ENCODE assay signal across 13 cellular contexts in genomic region chr11:101510608-101511007, GRCh38.
"Had no signal": no experiment of that assay in that cellular context is flagged by ENCODE, and none has a peak within 500 bp of the region (broad histone marks: within the 10 kb centered on the region; RNA-seq: fewer than 3 reads in every experiment).

No MANE protein-coding gene starts in this region.

- ATAC-seq: foreskin keratinocyte, natural killer cell, sciatic nerve had no signal

- DNase-seq: colonic mucosa; dermis blood vessel endothelial cell; esophagus squamous epithelium; foreskin keratinocyte; head of caudate nucleus; hippocampal formation; mammary epithelial cell; natural killer cell; posterior cingulate gyrus; stimulated activated CD4-positive, alpha-beta T cell treated with anti-CD3 and anti-CD28 coated beads, Interleukin-12 subunit alpha, Interleukin-12 subunit beta, amount 100 ng/mL, for 4 hours; stimulated activated naive CD4-positive, alpha-beta T cell; uterus had no signal

- H3K36me3 ChIP-seq: colonic mucosa, esophagus squamous epithelium, uterus had no signal

- H3K27me3 ChIP-seq: colonic mucosa, esophagus squamous epithelium, foreskin keratinocyte, uterus had no signal

- H3K4me3 ChIP-seq: colonic mucosa, esophagus squamous epithelium, uterus had no signal

- H3K27ac ChIP-seq: colonic mucosa, esophagus squamous epithelium, foreskin keratinocyte, uterus had no signal

- H3K4me1 ChIP-seq: colonic mucosa, esophagus squamous epithelium, foreskin keratinocyte, uterus had no signal

- H3K9me3 ChIP-seq: colonic mucosa, esophagus squamous epithelium, uterus had no signal
